ENCODE assay signal across 8 cellular contexts in genomic region chr2:174334781-174335604, GRCh38. TPM values are rescaled to one million over a fixed set of nuclear protein-coding genes. Genes with fewer than 3 reads are reported as not detected.
DNase-seq lines count a peak whose midpoint lies in the region; ATAC-seq, FAIRE-seq and TF ChIP-seq lines count a peak whose summit lies in the region.

SP9 (plus strand) TSS chr2:174334954; CDS start chr2:174335093, 139 bp downstream.

- in situ Hi-C loops in K562 (cut with MboI): no loop called here

- peak within 1 kb of the TSS; percentile 87 for H2AFZ ChIP-seq in K562 (ENCODE audit: low read depth, low read length)

- FAIRE-seq in K562 (lab: Jason Lieb, UNC): peak; percentile 54

- peak within 1 kb of the TSS; percentile 46 for H3K27ac Mint-ChIP-seq in activated naive CD4-positive, alpha-beta T cell treated with anti-CD3 and anti-CD28 coated beads for 36 hours
- no peak within 1 kb of the TSS for H3K27ac Mint-ChIP-seq in mesothelial cell of epicardium

- POLR2A ChIA-PET in K562 (lab: Yijun Ruan, JAX): interaction anchor here (0.6 kb wide), 1 partner anchor 339 kb away, joined by 3 read pairs; no protein-coding TSS in a partner anchor

- no peak for TF ChIP-seq CTCF in K562 (IDR thresholded peaks at IDR 0.05 in 2 of 3, conservative IDR thresholded peaks at IDR 0.05 in 1 of 3; ENCODE audit: insufficient read depth in 2 of 3, low read depth in 1 of 3, low read length in 3 of 3)
- TF ChIP-seq CTCF in mesothelial cell of epicardium (IDR thresholded peaks at IDR 0.05; ENCODE audit: unreplicated experiment): no peak

- peaks cover 8% of the 10 kb centered on the region; the same call in 1 of the 2 replicates for H4K20me1 ChIP-seq in K562 (replicated peaks; ENCODE audit: control insufficient read depth, insufficient read depth, low read length)

- 12% methylated on average over 54 of the region's 55 CpGs for WGBS in K562 (ENCODE audit: insufficient coverage, low coverage, missing lambda C conversion rate)

- H3K4me2 ChIP-seq in K562 (ENCODE audit: insufficient read depth, low read length): peak within 1 kb of the TSS; percentile 77

- H3K27me3 Mint-ChIP-seq in activated naive CD4-positive, alpha-beta T cell treated with anti-CD3 and anti-CD28 coated beads for 36 hours (ENCODE audit: low read depth): peaks cover 70% of the 10 kb centered on the region
- peaks cover 94% of the 10 kb centered on the region for H3K27me3 Mint-ChIP-seq in mesothelial cell of epicardium (ENCODE audit: low read depth)

- H3K79me2 ChIP-seq in K562 (ENCODE audit: control insufficient read depth, insufficient read depth, low read length): no peaks in the 10 kb centered on the region

- no peak for TF ChIP-seq EP300 in K562 (IDR thresholded peaks at IDR 0.05; ENCODE audit: low read length)

- H3K27ac ChIP-seq in K562 (ENCODE audit: extremely low read depth, low read depth, low read length): no peak within 1 kb of the TSS

- H3K27me3 ChIP-seq in K562 (ENCODE audit: control insufficient read depth in 2 of 2, insufficient read depth in 2 of 2, low read length in 2 of 2): peaks cover 36 to 49% of the 10 kb centered on the region in 2 experiments

- peak within 1 kb of the TSS in 1 of 2 experiments; percentile 88; a peak in 2 of 4 replicates for H3K9ac ChIP-seq in K562 (ENCODE audit: insufficient read depth in 1 of 2, low read depth in 2 of 2, low read length in 2 of 2)

- H3K4me3 Mint-ChIP-seq in activated naive CD4-positive, alpha-beta T cell treated with anti-CD3 and anti-CD28 coated beads for 36 hours: peak within 1 kb of the TSS; percentile 43
- peak within 1 kb of the TSS; percentile 58 for H3K4me3 Mint-ChIP-seq in mesothelial cell of epicardium

- no TSS peak for BruUV-seq in K562 (replicated peaks; lab: Mats Ljungman, UMichigan)

- DNase-seq in activated naive CD4-positive, alpha-beta T cell treated with anti-CD3 and anti-CD28 coated beads for 36 hours: peak; percentile 37
- DNase-seq in activated naive CD4-positive, alpha-beta T cell (lab: John Stamatoyannopoulos, UW): no peak
- peak; percentile 78 to 94 for DNase-seq in NCI-H526 (lab: John Stamatoyannopoulos, UW)
- DNase-seq in K562 (ENCODE audit: extremely low read depth in 1 of 4, low spot score in 3 of 4): peak; percentile 75 to 96 (median 93)
- peak in 1 of 2 experiments; percentile 74 for DNase-seq in mesothelial cell of epicardium (ENCODE audit: low spot score in 2 of 2, unreplicated experiment in 2 of 2)
- DNase-seq in GM19238 (ENCODE audit: insufficient read length, low spot score): no peak

- peaks cover 13 to 29% of the 10 kb centered on the region in 2 experiments; a peak in 3 of 5 replicates for H3K4me1 ChIP-seq in K562 (replicated peaks in 1 of 2; ENCODE audit: control insufficient read depth in 2 of 2, insufficient read depth in 2 of 2, low read length in 2 of 2)

- intact Hi-C loops in activated naive CD4-positive, alpha-beta T cell treated with anti-CD3 and anti-CD28 coated beads for 36 hours (cut with micrococcal nuclease): loop anchor here (5.0 kb wide), 1 partner anchor 1837 kb away; no protein-coding TSS in a partner anchor
- intact Hi-C loops in K562 (cut with micrococcal nuclease): loop anchor here (5.0 to 10.0 kb wide), 3 partner anchors 88 to 453 kb away; partner anchors contain the start of genes OLA1 and SP3

- no peaks in the 10 kb centered on the region for H3K36me3 Mint-ChIP-seq in activated naive CD4-positive, alpha-beta T cell treated with anti-CD3 and anti-CD28 coated beads for 36 hours (ENCODE audit: low read depth)
- H3K36me3 Mint-ChIP-seq in mesothelial cell of epicardium: no peaks in the 10 kb centered on the region

- no peaks in the 10 kb centered on the region for H3K9me3 Mint-ChIP-seq in activated naive CD4-positive, alpha-beta T cell treated with anti-CD3 and anti-CD28 coated beads for 36 hours
- H3K9me3 Mint-ChIP-seq in mesothelial cell of epicardium: no peaks in the 10 kb centered on the region

- peaks cover 37% of the 10 kb centered on the region for H3K4me1 Mint-ChIP-seq in activated naive CD4-positive, alpha-beta T cell treated with anti-CD3 and anti-CD28 coated beads for 36 hours (ENCODE audit: low read depth)
- peaks cover 34% of the 10 kb centered on the region for H3K4me1 Mint-ChIP-seq in mesothelial cell of epicardium

- CTCF ChIA-PET in activated naive CD4-positive, alpha-beta T cell treated with anti-CD3 and anti-CD28 coated beads for 36 hours (lab: Charles Lee): no interaction called here
- CTCF ChIA-PET in K562 (lab: Yijun Ruan, JAX; ENCODE audit: low intra/inter-chr PET ratio): no interaction called here

- no peaks in the 10 kb centered on the region for H3K9me1 ChIP-seq in K562 (ENCODE audit: control insufficient read depth, insufficient read depth, low read length)

- ATAC-seq in K562 (peak; percentile 70), HG03432 (IDR thresholded peaks at IDR 0.05; ENCODE audit: unreplicated experiment) (no peak), GM18520 (IDR thresholded peaks at IDR 0.05; ENCODE audit: unreplicated experiment) (no peak)

- H3K4me3 ChIP-seq in K562: peak within 1 kb of the TSS; percentile 43

- TF ChIP-seq RAD21 in K562 (CRISPR knock-in tag; conservative IDR thresholded peaks at IDR 0.05 in 1 of 2, IDR thresholded peaks at IDR 0.05 in 1 of 2): no peak

- H3K36me3 ChIP-seq in K562 (ENCODE audit: control insufficient read depth, insufficient read depth, low read length): no peaks in the 10 kb centered on the region

- no peak for TF ChIP-seq POLR2A in K562 (conservative IDR thresholded peaks at IDR 0.05)

- no peaks in the 10 kb centered on the region for H3K9me3 ChIP-seq in K562 (replicated peaks; ENCODE audit: control insufficient read depth, insufficient read depth, low read depth, low read length)

RNA-seq across cellular contexts. Expression of gene SP9, which starts in this region (rescaled TPM):
- not detected for total RNA-seq in activated naive CD4-positive, alpha-beta T cell treated with anti-CD3 and anti-CD28 coated beads for 36 hours
- total RNA-seq in K562 (2011; cell fraction: chromatin; rRNA removed; ENCODE audit: low replicate concordance): 0.67 and 0.83 TPM in 2 replicates
- total RNA-seq in K562 (2011; cell fraction: nucleolus; rRNA removed): 0.66 and 0.67 TPM in 2 replicates
- total RNA-seq in K562 (2011; cell fraction: nucleoplasm; rRNA removed): 0.44 and 0.84 TPM in 2 replicates
- total RNA-seq in K562 (2014; rRNA removed) (0.05 and 0.41 TPM in 2 replicates), K562 (2014; rRNA removed; fragmentation: Illumina TruSeq; extraction: Trizol) (0.06 TPM in 1 of 2 replicates, not detected in the other), K562 (2015; rRNA removed; fragmentation: Illumina TruSeq; extraction: Trizol) (0.04 TPM in 1 of 2 replicates, not detected in the other), K562 (2021) (0.18 and 0.20 TPM in 2 replicates), mesothelial cell of epicardium (1.1 to 1.4 TPM (median 1.3 TPM) in 3 replicates)
- polyA plus RNA-seq in K562 (2011; rRNA removed) (0.15 and 0.23 TPM in 2 replicates), K562 (2014; fragmentation: Illumina TruSeq; extraction: Trizol) (0.07 TPM in 2 replicates), K562 (2014; fragmentation: Nextera tagmentation; extraction: Ambion mirVana) (not detected), K562 (2014; rRNA removed) (0.20 and 0.23 TPM in 2 replicates)
- 0.32 and 0.55 TPM in 2 replicates for polyA plus RNA-seq in K562 (2011; cell fraction: cytosol; rRNA removed)
- polyA plus RNA-seq in K562 (2011; cell fraction: nucleus; rRNA removed): 1.1 and 1.2 TPM in 2 replicates
- polyA plus RNA-seq in K562 (2012): 0.09 and 0.14 TPM in 2 replicates
- polyA minus RNA-seq in K562 (2011; rRNA and poly(A)+ RNA removed): 0.12 TPM in 1 of 2 replicates, not detected in the other
- 0.29 and 0.82 TPM in 2 replicates for polyA minus RNA-seq in K562 (2011; cell fraction: cytosol; rRNA and poly(A)+ RNA removed)
- polyA minus RNA-seq in K562 (2011; cell fraction: nucleus; rRNA and poly(A)+ RNA removed): 0.81 and 1.9 TPM in 2 replicates

Comparison
In these comparisons a context has a peak if more than half of its experiments do, and no peak if none do; other contexts are left out.
1. Peak in DNase-seq in activated naive CD4-positive, alpha-beta T cell treated with anti-CD3 and anti-CD28 coated beads for 36 hours; RNA of the gene not detected or under 1 TPM.
2. DNase-seq: peak in NCI-H526 (2 of 2) and K562 (4 of 4); none in activated naive CD4-positive, alpha-beta T cell (0 of 4) and GM19238 (single experiment).